Comparison of ENCODE assay signal across 13 cellular contexts in genomic region chr3:30660128-30660525, GRCh38. TPM values are rescaled to one million over a fixed set of nuclear protein-coding genes. Genes with fewer than 3 reads are reported as not detected.
DNase-seq lines count a peak whose midpoint lies in the region; ATAC-seq, FAIRE-seq and TF ChIP-seq lines count a peak whose summit lies in the region.
"Had no signal": no experiment of that assay in that cellular context is flagged by ENCODE, and none has a peak within 500 bp of the region (broad histone marks: within the 10 kb centered on the region; RNA-seq: fewer than 3 reads in every experiment).

No MANE protein-coding gene starts in this region.

- intact Hi-C loops in A673 (cut with micrococcal nuclease; ENCODE audit: unreplicated experiment), result no loop called here
- intact Hi-C loops in Caco-2 (cut with micrococcal nuclease; ENCODE audit: unreplicated experiment), result no loop called here

- no peak overlapping the region for H3K4me2 ChIP-seq in astrocyte (ENCODE audit: low read length)

- BruUV-seq in A673 (replicated peaks; lab: Mats Ljungman, UMichigan), result no TSS peak
- BruUV-seq in Caco-2 (replicated peaks; lab: Mats Ljungman, UMichigan), result no TSS peak

- H3K36me3 Mint-ChIP-seq in Caco-2 (ENCODE audit: insufficient read depth, unreplicated experiment) (peaks cover 95% of the 10 kb centered on the region), astrocyte (ENCODE audit: low read depth, unreplicated experiment) (peaks cover 18% of the 10 kb centered on the region)
- peaks cover 17 to 78% (median 54%) of the 10 kb centered on the region in 3 donors for H3K36me3 Mint-ChIP-seq in naive thymus-derived CD8-positive, alpha-beta T cell

- POLR2A ChIA-PET in A673 (lab: Charles Lee; ENCODE audit: low non-redundant PET), result no interaction called here
- POLR2A ChIA-PET in Caco-2 (lab: Charles Lee), result no interaction called here
- POLR2A ChIA-PET in naive thymus-derived CD8-positive, alpha-beta T cell (lab: Charles Lee), result interaction anchor here (1.0 to 10.0 kb wide), 4 partner anchors 12 to 47 kb away, joined by 3 to 315 read pairs (median 156); partner anchors contain the start of gene TGFBR2

- peak overlapping the region; percentile 92 for H3K27ac ChIP-seq in A673 (ENCODE audit: low read depth, low read length, poor library complexity, severe bottlenecking)
- H3K27ac ChIP-seq in astrocyte (ENCODE audit: low read depth, low read length), result peak overlapping the region; percentile 97

- H4K20me1 ChIP-seq in astrocyte (ENCODE audit: insufficient read depth, low read length), result no peaks in the 10 kb centered on the region

- H3K4me1 Mint-ChIP-seq in Caco-2 (ENCODE audit: low read depth, unreplicated experiment) (peaks cover 74% of the 10 kb centered on the region), astrocyte (ENCODE audit: low read depth, unreplicated experiment) (peaks cover 61% of the 10 kb centered on the region)
- H3K4me1 Mint-ChIP-seq in naive thymus-derived CD8-positive, alpha-beta T cell, result peaks cover 50 to 99% (median 96%) of the 10 kb centered on the region in 4 donors

- H3K27ac Mint-ChIP-seq in Caco-2 (ENCODE audit: unreplicated experiment) (peak overlapping the region; percentile 68), astrocyte (ENCODE audit: unreplicated experiment) (peak overlapping the region; percentile 80)
- H3K27ac Mint-ChIP-seq in naive thymus-derived CD8-positive, alpha-beta T cell, result peak overlapping the region; percentile 74 to 100 (median 95)

- no peak overlapping the region for H3K9ac ChIP-seq in astrocyte (ENCODE audit: low read length)

- H3K79me2 ChIP-seq in astrocyte (ENCODE audit: insufficient read depth, low read length), result peaks cover 45% of the 10 kb centered on the region

- no peaks in the 10 kb centered on the region for H3K27me3 Mint-ChIP-seq in Caco-2 (ENCODE audit: insufficient read depth, unreplicated experiment)
- no peaks in the 10 kb centered on the region for H3K27me3 Mint-ChIP-seq in astrocyte (ENCODE audit: low read depth, unreplicated experiment)
- no peaks in the 10 kb centered on the region for H3K27me3 Mint-ChIP-seq in naive thymus-derived CD8-positive, alpha-beta T cell

- no peaks in the 10 kb centered on the region for H3K9me3 Mint-ChIP-seq in Caco-2 (ENCODE audit: unreplicated experiment)
- no peaks in the 10 kb centered on the region for H3K9me3 Mint-ChIP-seq in astrocyte (ENCODE audit: unreplicated experiment)
- H3K9me3 Mint-ChIP-seq in naive thymus-derived CD8-positive, alpha-beta T cell, result no peaks in the 10 kb centered on the region

- H3K4me3 Mint-ChIP-seq in Caco-2 (ENCODE audit: unreplicated experiment) (no peak overlapping the region), astrocyte (ENCODE audit: unreplicated experiment) (no peak overlapping the region)
- peak overlapping the region in 5 of 10 donors; percentile 31 to 67 (median 62) for H3K4me3 Mint-ChIP-seq in naive thymus-derived CD8-positive, alpha-beta T cell

- TF ChIP-seq CTCF in A673 (conservative IDR thresholded peaks at IDR 0.05; ENCODE audit: low read depth, low read length) (no peak), Caco-2 (IDR thresholded peaks at IDR 0.05; ENCODE audit: insufficient read depth in 1 of 2, low read depth in 1 of 2, low read length in 1 of 2, severe bottlenecking in 1 of 2, unreplicated experiment in 1 of 2) (no peak), astrocyte (IDR thresholded peaks at IDR 0.05; ENCODE audit: insufficient read depth, low read depth, low read length) (no peak)

- no peak for FAIRE-seq in astrocyte (lab: Jason Lieb, UNC)
- FAIRE-seq: TTC549 had no signal

- H3K4me3 ChIP-seq in A673 (ENCODE audit: low read depth, low read length, poor library complexity, severe bottlenecking), result no peak overlapping the region
- H3K4me3 ChIP-seq in Caco-2 (ENCODE audit: low read depth, low read length), result no peak overlapping the region
- H3K4me3 ChIP-seq in astrocyte (ENCODE audit: insufficient read depth, low read depth, low read length), result no peak overlapping the region

- H3K4me1 ChIP-seq in A673 (ENCODE audit: insufficient read depth, low read length, poor library complexity, severe bottlenecking), result peaks cover 98% of the 10 kb centered on the region
- peaks cover 55% of the 10 kb centered on the region for H3K4me1 ChIP-seq in Caco-2
- peaks cover 60% of the 10 kb centered on the region for H3K4me1 ChIP-seq in astrocyte (ENCODE audit: insufficient read depth, low read length)

- H3K9me3 ChIP-seq in A673 (ENCODE audit: low read depth, low read length, poor library complexity, severe bottlenecking), result no peaks in the 10 kb centered on the region
- H3K9me3 ChIP-seq in Caco-2, result no peaks in the 10 kb centered on the region
- H3K9me3 ChIP-seq in astrocyte (ENCODE audit: insufficient read depth, low read depth, low read length), result no peaks in the 10 kb centered on the region

- CTCF ChIA-PET in A673 (lab: Charles Lee) (no interaction called here), Caco-2 (lab: Charles Lee) (no interaction called here)

- H3K36me3 ChIP-seq in A673 (ENCODE audit: insufficient read depth, low read length, poor library complexity, severe bottlenecking) (no peaks in the 10 kb centered on the region), Caco-2 (ENCODE audit: control insufficient read depth, insufficient read depth, low read length) (peaks cover 5% of the 10 kb centered on the region), astrocyte (ENCODE audit: insufficient read depth, low read length) (peaks cover 35% of the 10 kb centered on the region)

- no peak overlapping the region for H2AFZ ChIP-seq in astrocyte (ENCODE audit: low read depth, low read length)

- no peak for DNase-seq in A673 (ENCODE audit: low spot score)
- no peak for DNase-seq in Caco-2
- DNase-seq in astrocyte (ENCODE audit: low read depth), result no peak
- no peak for DNase-seq in naive thymus-derived CD8-positive, alpha-beta T cell
- DNase-seq in HPDE6-E6E7 (ENCODE audit: extremely low spot score), result no peak
- no peak for DNase-seq in ureter (ENCODE audit: low spot score)
- DNase-seq: cerebellar nuclear complex; COR-L47; NCI-H2227 treated with DMSO at 0.1 percent for 48 hours; stimulated activated CD4-positive, alpha-beta T cell treated with anti-CD3 and anti-CD28 coated beads, Interleukin-15, amount 100 ng/mL, for 24 hours had no signal

- ATAC-seq in naive thymus-derived CD8-positive, alpha-beta T cell, result no peak
- ATAC-seq in GM18867 (IDR thresholded peaks at IDR 0.05; ENCODE audit: unreplicated experiment) (no peak), HG03442 (IDR thresholded peaks at IDR 0.05; ENCODE audit: unreplicated experiment) (no peak)

- H3K27me3 ChIP-seq in A673 (replicated peaks; ENCODE audit: insufficient read depth, low read depth, low read length, poor library complexity) (no peaks in the 10 kb centered on the region), Caco-2 (replicated peaks; ENCODE audit: control insufficient read depth, insufficient read depth, low read length) (no peaks in the 10 kb centered on the region), astrocyte (ENCODE audit: insufficient read depth, low read length) (no peaks in the 10 kb centered on the region)

RNA-seq across cellular contexts. Expression of gene TGFBR2, which starts 53.7 kb away (rescaled TPM):
- 16.1 TPM in 2 replicates for total RNA-seq in A673 (2021)
- 40.5 and 41.9 TPM in 2 replicates for total RNA-seq in Caco-2 (2022)
- 39.9 and 44.1 TPM in 2 replicates for total RNA-seq in astrocyte
- total RNA-seq in naive thymus-derived CD8-positive, alpha-beta T cell, result 100 to 1,000 TPM; 260 to 268 TPM
- polyA plus RNA-seq in naive thymus-derived CD8-positive, alpha-beta T cell, result 100 to 1,000 TPM; 128 to 226 (median 131) TPM
- 177 TPM for total RNA-seq in ureter
